In the genomic region with DNA sequence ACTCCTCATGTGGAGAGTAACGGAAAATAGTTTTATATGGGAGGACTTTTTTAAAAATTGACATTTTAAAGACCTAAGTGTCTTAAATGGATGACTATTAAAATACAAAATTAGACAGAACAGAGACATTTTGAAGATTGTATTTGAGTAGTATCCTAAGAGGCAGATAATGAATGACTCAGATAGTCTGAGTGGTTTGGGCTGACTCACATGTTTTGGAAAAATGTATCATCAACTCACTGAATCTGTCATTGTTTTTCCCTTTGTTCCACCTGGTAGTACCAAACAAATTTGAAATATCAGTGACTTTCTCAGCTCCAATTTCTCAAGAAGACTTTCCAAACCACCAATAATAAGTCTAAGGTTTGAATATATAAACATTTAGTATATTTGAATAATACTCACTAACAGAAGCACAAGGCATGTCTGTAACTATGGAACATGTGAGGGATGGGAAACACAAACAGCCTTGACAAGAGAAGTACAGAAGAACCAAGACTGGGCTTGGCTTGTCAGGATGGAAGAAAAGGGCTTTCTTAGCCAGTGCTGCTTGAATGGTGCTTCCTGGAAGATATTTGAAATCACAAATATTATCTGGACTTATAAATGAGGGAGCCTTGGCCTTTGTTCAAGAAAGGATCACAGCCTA, we compare ENCODE assay signal across 15 cellular contexts.
DNase-seq lines count a peak whose midpoint lies in the region; ATAC-seq and TF ChIP-seq lines count a peak whose summit lies in the region.
"Had no signal": no experiment of that assay in that cellular context is flagged by ENCODE, and none has a peak within 500 bp of the region (broad histone marks: within the 10 kb centered on the region; RNA-seq: fewer than 3 reads in every experiment).

No MANE protein-coding gene starts in this region.

- POLR2A ChIA-PET in CD8-positive, alpha-beta T cell (lab: Charles Lee), result no interaction called here

- no peaks in the 10 kb centered on the region for H3K36me3 ChIP-seq in CD8-positive, alpha-beta T cell (ENCODE audit: insufficient read depth, low read length)

- in situ Hi-C loops in GM13976 (cut with MboI; ENCODE audit: low sequenced_read_pairs, unreplicated experiment), result no loop called here

- H3K4me3 Mint-ChIP-seq in chondrocyte (ENCODE audit: unreplicated experiment), result no peak overlapping the region
- H3K4me3 Mint-ChIP-seq in CD8-positive, alpha-beta T cell, result no peak overlapping the region
- H3K4me3 Mint-ChIP-seq: natural killer cell treated with Interleukin-12 subunit alpha and Interleukin-12 subunit beta and Interleukin-15 and Interleukin-18, amount 100 ng/mL, for 72 hours had no signal

- peak; percentile 68 for ATAC-seq in omental fat pad (ENCODE audit: low FRiP score)
- ATAC-seq in CD8-positive, alpha-beta T cell, result no peak
- ATAC-seq: natural killer cell treated with Interleukin-12 subunit alpha and Interleukin-12 subunit beta and Interleukin-15 and Interleukin-18, amount 100 ng/mL, for 72 hours; Right ventricle myocardium inferior had no signal

- peaks cover 17% of the 10 kb centered on the region for H3K4me1 Mint-ChIP-seq in chondrocyte (ENCODE audit: low read depth)
- H3K4me1 Mint-ChIP-seq in CD8-positive, alpha-beta T cell (ENCODE audit: low read depth), result no peaks in the 10 kb centered on the region

- peak; percentile 45 for DNase-seq in GM04503 (ENCODE audit: low read depth)
- peak; percentile 42 for DNase-seq in NCI-H226
- no peak for DNase-seq in chondrocyte (ENCODE audit: low spot score)
- no peak for DNase-seq in omental fat pad (ENCODE audit: low spot score)
- DNase-seq in GM13976 (ENCODE audit: low spot score), result no peak
- DNase-seq in HuH-7.5 (ENCODE audit: low spot score), result no peak
- DNase-seq in CD8-positive, alpha-beta T cell, result no peak
- no peak for DNase-seq in pons (ENCODE audit: low spot score)
- DNase-seq: activated CD4-positive, alpha-beta T cell treated with anti-CD3 and anti-CD28 coated beads for 4 hours; GF-D8; NCI-H187 treated with DMSO at 0.1 percent for 48 hours; stimulated activated CD4-positive, alpha-beta T cell treated with anti-CD3 and anti-CD28 coated beads, Interleukin-1b, Interleukin-23, amount 100 ng/mL, for 48 hours had no signal

- no peak overlapping the region for H3K27ac ChIP-seq in CD8-positive, alpha-beta T cell (ENCODE audit: low read depth, low read length)

- CTCF ChIA-PET in CD8-positive, alpha-beta T cell (lab: Charles Lee), result no interaction called here

- H3K27me3 ChIP-seq in CD8-positive, alpha-beta T cell (ENCODE audit: insufficient read depth, low read length), result no peaks in the 10 kb centered on the region
- H3K27me3 ChIP-seq: ascending aorta had no signal

- TF ChIP-seq CTCF in chondrocyte (IDR thresholded peaks at IDR 0.05), result no peak
- TF ChIP-seq CTCF in omental fat pad (IDR thresholded peaks at IDR 0.05), result no peak
- no peak for TF ChIP-seq CTCF in GM13976 (IDR thresholded peaks at IDR 0.05; ENCODE audit: borderline replicate concordance, control extremely low read depth, extremely low read depth, insufficient read depth, missing control alignments)
- no peak for TF ChIP-seq CTCF in CD8-positive, alpha-beta T cell (IDR thresholded peaks at IDR 0.05)

- H3K27me3 Mint-ChIP-seq in chondrocyte (ENCODE audit: low read depth), result no peaks in the 10 kb centered on the region
- H3K27me3 Mint-ChIP-seq in CD8-positive, alpha-beta T cell (ENCODE audit: low read depth), result no peaks in the 10 kb centered on the region

- no peaks in the 10 kb centered on the region for H3K9me3 ChIP-seq in CD8-positive, alpha-beta T cell (ENCODE audit: low read length)
- H3K9me3 ChIP-seq: ascending aorta had no signal

- peak overlapping the region; percentile 0 for H3K27ac Mint-ChIP-seq in chondrocyte (ENCODE audit: unreplicated experiment)
- no peak overlapping the region for H3K27ac Mint-ChIP-seq in CD8-positive, alpha-beta T cell
- H3K27ac Mint-ChIP-seq: natural killer cell treated with Interleukin-12 subunit alpha and Interleukin-12 subunit beta and Interleukin-15 and Interleukin-18, amount 100 ng/mL, for 72 hours had no signal

- H3K4me1 ChIP-seq in CD8-positive, alpha-beta T cell (ENCODE audit: insufficient read depth, low read length), result no peaks in the 10 kb centered on the region

- no peaks in the 10 kb centered on the region for H3K9me3 Mint-ChIP-seq in chondrocyte (ENCODE audit: low read depth)
- H3K9me3 Mint-ChIP-seq in CD8-positive, alpha-beta T cell, result no peaks in the 10 kb centered on the region
- H3K9me3 Mint-ChIP-seq: natural killer cell treated with Interleukin-12 subunit alpha and Interleukin-12 subunit beta and Interleukin-15 and Interleukin-18, amount 100 ng/mL, for 72 hours had no signal

- intact Hi-C loops in CD8-positive, alpha-beta T cell (cut with DNase I, micrococcal nuclease), result no loop called here

- H3K4me3 ChIP-seq in CD8-positive, alpha-beta T cell (ENCODE audit: low read depth, low read length), result no peak overlapping the region
- H3K4me3 ChIP-seq: ascending aorta had no signal

- H3K36me3 Mint-ChIP-seq in chondrocyte (ENCODE audit: low read depth), result peaks cover 8% of the 10 kb centered on the region
- H3K36me3 Mint-ChIP-seq in CD8-positive, alpha-beta T cell, result no peaks in the 10 kb centered on the region
- H3K36me3 Mint-ChIP-seq: natural killer cell treated with Interleukin-12 subunit alpha and Interleukin-12 subunit beta and Interleukin-15 and Interleukin-18, amount 100 ng/mL, for 72 hours had no signal

Comparison
In these comparisons a context has a peak if more than half of its experiments do, and no peak if none do; other contexts are left out.
1. DNase-seq: peak in GM04503 (single experiment) and NCI-H226 (single experiment); none in chondrocyte (single experiment), omental fat pad (single experiment), GM13976 (single experiment), HuH-7.5 (single experiment), CD8-positive, alpha-beta T cell (0 of 7) and pons (single experiment).